Comparison of ENCODE assay signal across 6 cellular contexts in genomic region chr11:1876361-1877063, GRCh38. TPM values are rescaled to one million over a fixed set of nuclear protein-coding genes. Genes with fewer than 3 reads are reported as not detected.
DNase-seq lines count a peak whose midpoint lies in the region; ATAC-seq, FAIRE-seq and TF ChIP-seq lines count a peak whose summit lies in the region.

No MANE protein-coding gene starts in this region.

- CTCF ChIA-PET in K562 (lab: Yijun Ruan, JAX; ENCODE audit: low intra/inter-chr PET ratio): interaction anchor here (0.6 to 1.2 kb wide), 2 partner anchors 124 to 126 kb away, joined by 3 to 4 read pairs; no protein-coding TSS in a partner anchor

- H2AFZ ChIP-seq in K562 (ENCODE audit: low read depth, low read length): no peak overlapping the region
- peak overlapping the region; percentile 35 for H2AFZ ChIP-seq in neuronal stem cell (ENCODE audit: low read length)

- peak overlapping the region; percentile 80 for H3K18ac ChIP-seq in neuronal stem cell (ENCODE audit: low read length)

- FAIRE-seq in K562 (lab: Jason Lieb, UNC): no peak

- H2BK12ac ChIP-seq in neuronal stem cell (ENCODE audit: low read length): peak overlapping the region; percentile 90

- peak; percentile 66 to 86 (median 78) for TF ChIP-seq CTCF in K562 (IDR thresholded peaks at IDR 0.05 in 2 of 3, conservative IDR thresholded peaks at IDR 0.05 in 1 of 3; ENCODE audit: insufficient read depth in 2 of 3, low read depth in 1 of 3, low read length in 3 of 3)

- peak overlapping the region; percentile 38 for H3K14ac ChIP-seq in neuronal stem cell (ENCODE audit: low read length)

- peak; percentile 45 for DNase-seq in HT-29 (ENCODE audit: low spot score)
- DNase-seq in K562 (ENCODE audit: extremely low read depth in 1 of 4, low spot score in 3 of 4): peak; percentile 63 to 73 (median 73)
- no peak for DNase-seq in neuronal stem cell (ENCODE audit: low spot score)
- no peak for DNase-seq in GOT3 (lab: John Stamatoyannopoulos, UW)
- no peak for DNase-seq in NCI-H446 (lab: John Stamatoyannopoulos, UW)

- intact Hi-C loops in K562 (cut with micrococcal nuclease): loop anchor here (5.0 kb wide), 1 partner anchor 184 kb away; no protein-coding TSS in a partner anchor

- H4K91ac ChIP-seq in neuronal stem cell (ENCODE audit: low read depth, low read length, poor library complexity): no peak overlapping the region

- TF ChIP-seq EP300 in K562 (IDR thresholded peaks at IDR 0.05; ENCODE audit: low read length): no peak

- H3K4me3 ChIP-seq in K562: no peak overlapping the region
- no peak overlapping the region for H3K4me3 ChIP-seq in neuronal stem cell (ENCODE audit: low read length in 2 of 2)

- TF ChIP-seq RAD21 in K562 (CRISPR knock-in tag; conservative IDR thresholded peaks at IDR 0.05 in 1 of 2, IDR thresholded peaks at IDR 0.05 in 1 of 2): peak; percentile 22 to 56; a peak in 2 of 4 replicates

- H2AK5ac ChIP-seq in neuronal stem cell (ENCODE audit: low read depth, low read length): peak overlapping the region; percentile 94

- H4K20me1 ChIP-seq in K562 (replicated peaks; ENCODE audit: control insufficient read depth, insufficient read depth, low read length): 0 out of 2 replicates have a peak, but pooled peaks cover 3% of the 10 kb centered on the region

- no peak overlapping the region for H4K8ac ChIP-seq in neuronal stem cell (ENCODE audit: low read depth, low read length)

- peaks cover 0 to 58% of the 10 kb centered on the region in 2 experiments; a peak in 2 of 5 replicates for H3K27me3 ChIP-seq in K562 (ENCODE audit: control insufficient read depth in 2 of 2, insufficient read depth in 2 of 2, low read length in 2 of 2)
- H3K27me3 ChIP-seq in neuronal stem cell (ENCODE audit: control insufficient read depth in 3 of 3, insufficient read depth in 3 of 3, low read depth in 1 of 3, low read length in 3 of 3): no peaks in the 10 kb centered on the region

- no peaks in the 10 kb centered on the region for H3K9me1 ChIP-seq in K562 (ENCODE audit: control insufficient read depth, insufficient read depth, low read length)

- H3K27ac ChIP-seq in K562 (ENCODE audit: extremely low read depth, low read depth, low read length): no peak overlapping the region
- H3K27ac ChIP-seq in neuronal stem cell (replicated peaks; ENCODE audit: low read length): no peak overlapping the region

- BruUV-seq in K562 (replicated peaks; lab: Mats Ljungman, UMichigan): no TSS peak

- no peak overlapping the region for H2BK5ac ChIP-seq in neuronal stem cell (ENCODE audit: low read length)

- H3K36me3 ChIP-seq in K562 (ENCODE audit: control insufficient read depth, insufficient read depth, low read length) (no peaks in the 10 kb centered on the region), neuronal stem cell (replicated peaks in 1 of 2; ENCODE audit: control insufficient read depth in 2 of 2, insufficient read depth in 2 of 2, low read length in 2 of 2) (no peaks in the 10 kb centered on the region)

- H3K4ac ChIP-seq in neuronal stem cell (ENCODE audit: low read length): no peak overlapping the region

- peak overlapping the region; percentile 65 for H3K23ac ChIP-seq in neuronal stem cell (ENCODE audit: low read depth, low read length, poor library complexity)

- H3K79me2 ChIP-seq in K562 (ENCODE audit: control insufficient read depth, insufficient read depth, low read length): no peaks in the 10 kb centered on the region

- no peaks in the 10 kb centered on the region for H3K79me1 ChIP-seq in neuronal stem cell (ENCODE audit: low read depth, low read length)

- WGBS in K562 (ENCODE audit: insufficient coverage, low coverage, missing lambda C conversion rate): 1% methylated on average over 18 of the region's 26 CpGs
- no CpG with 5 or more reads among the region's 26 CpGs for WGBS in neuronal stem cell (ENCODE audit: extremely low coverage in 2 of 2, insufficient read length in 2 of 2, insufficient replicate concordance in 1 of 2), 2 donors

- POLR2A ChIA-PET in K562 (lab: Yijun Ruan, JAX): interaction anchor here (0.5 to 0.6 kb wide), 2 partner anchors 121 to 233 kb away, joined by 3 read pairs; partner anchors contain the start of gene H19

- H3K9ac ChIP-seq in K562 (ENCODE audit: insufficient read depth in 1 of 2, low read depth in 2 of 2, low read length in 2 of 2) (no peak overlapping the region), neuronal stem cell (ENCODE audit: low read depth, low read length, poor library complexity) (no peak overlapping the region)

- H3K4me1 ChIP-seq in K562 (replicated peaks in 1 of 2; ENCODE audit: control insufficient read depth in 2 of 2, insufficient read depth in 2 of 2, low read length in 2 of 2) (peaks cover 0 to 34% of the 10 kb centered on the region in 2 experiments; a peak in 2 of 5 replicates), neuronal stem cell (ENCODE audit: control insufficient read depth in 2 of 2, insufficient read depth in 1 of 2, low read depth in 1 of 2, low read length in 2 of 2) (peaks cover 5 to 17% of the 10 kb centered on the region in 2 donors)

- no peak overlapping the region for H2BK120ac ChIP-seq in neuronal stem cell (ENCODE audit: low read depth, low read length)

- no peak for TF ChIP-seq POLR2A in K562 (conservative IDR thresholded peaks at IDR 0.05)

- in situ Hi-C loops in K562 (cut with MboI): loop anchor here (10.0 kb wide), 1 partner anchor 128 kb away; no protein-coding TSS in a partner anchor

- no peak overlapping the region for H3K4me2 ChIP-seq in K562 (ENCODE audit: insufficient read depth, low read length)
- H3K4me2 ChIP-seq in neuronal stem cell (ENCODE audit: insufficient read depth, low read length, poor library complexity, severe bottlenecking): no peak overlapping the region

- H2BK15ac ChIP-seq in neuronal stem cell (ENCODE audit: low read length): peak overlapping the region; percentile 97

- ATAC-seq in K562 (peak; percentile 79), GM21619 (IDR thresholded peaks at IDR 0.05; ENCODE audit: unreplicated experiment) (no peak)

- no peaks in the 10 kb centered on the region for H3K9me3 ChIP-seq in K562 (replicated peaks; ENCODE audit: control insufficient read depth, insufficient read depth, low read depth, low read length)
- no peaks in the 10 kb centered on the region for H3K9me3 ChIP-seq in neuronal stem cell (replicated peaks in 1 of 2; ENCODE audit: control insufficient read depth in 2 of 2, insufficient read depth in 1 of 2, low read depth in 1 of 2, low read length in 2 of 2)

RNA-seq across cellular contexts. Expression of gene PRR33, which starts 15.2 kb away (rescaled TPM):
- total RNA-seq in HT-29 (2014; rRNA removed; shearing (Covaris generic)): not detected in 2 replicates
- total RNA-seq in K562 (2011; cell fraction: chromatin; rRNA removed; ENCODE audit: low replicate concordance): not detected in 2 replicates
- total RNA-seq in K562 (2011; cell fraction: nucleolus; rRNA removed): not detected in 2 replicates
- not detected in 2 replicates for total RNA-seq in K562 (2011; cell fraction: nucleoplasm; rRNA removed)
- total RNA-seq in K562 (2014; rRNA removed) (not detected in 2 replicates), K562 (2014; rRNA removed; fragmentation: Illumina TruSeq; extraction: Trizol) (not detected in 2 replicates), K562 (2015; rRNA removed; fragmentation: Illumina TruSeq; extraction: Trizol) (not detected in 2 replicates), K562 (2021) (not detected in 2 replicates)
- polyA plus RNA-seq in K562 (2011; rRNA removed) (not detected in 2 replicates), K562 (2014; fragmentation: Illumina TruSeq; extraction: Trizol) (not detected in 2 replicates), K562 (2014; fragmentation: Nextera tagmentation; extraction: Ambion mirVana) (not detected), K562 (2014; rRNA removed) (not detected in 2 replicates)
- not detected in 2 replicates for polyA plus RNA-seq in K562 (2011; cell fraction: cytosol; rRNA removed)
- polyA plus RNA-seq in K562 (2011; cell fraction: nucleus; rRNA removed): not detected in 2 replicates
- polyA plus RNA-seq in K562 (2012): not detected in 2 replicates
- polyA minus RNA-seq in K562 (2011; rRNA and poly(A)+ RNA removed): not detected in 2 replicates
- polyA minus RNA-seq in K562 (2011; cell fraction: cytosol; rRNA and poly(A)+ RNA removed): not detected in 2 replicates
- polyA minus RNA-seq in K562 (2011; cell fraction: nucleus; rRNA and poly(A)+ RNA removed): not detected in 2 replicates
- polyA plus RNA-seq in neuronal stem cell (2013, experiment 1 of 2): not detected
- not detected for polyA plus RNA-seq in neuronal stem cell (2013, experiment 2 of 2)

RNA-seq across cellular contexts. Expression of gene LSP1, which starts 23.6 kb away (rescaled TPM):
- 0.05 and 0.60 TPM in 2 replicates for total RNA-seq in HT-29 (2014; rRNA removed; shearing (Covaris generic))
- 0.23 TPM in 1 of 2 replicates, not detected in the other for total RNA-seq in K562 (2011; cell fraction: chromatin; rRNA removed; ENCODE audit: low replicate concordance)
- total RNA-seq in K562 (2011; cell fraction: nucleolus; rRNA removed): not detected in 2 replicates
- total RNA-seq in K562 (2011; cell fraction: nucleoplasm; rRNA removed): not detected in 2 replicates
- 0.08 and 1.2 TPM in 2 replicates for total RNA-seq in K562 (2014; rRNA removed)
- total RNA-seq in K562 (2014; rRNA removed; fragmentation: Illumina TruSeq; extraction: Trizol): not detected in 2 replicates
- total RNA-seq in K562 (2015; rRNA removed; fragmentation: Illumina TruSeq; extraction: Trizol): 0.65 TPM in 1 of 2 replicates, not detected in the other
- 0.73 and 1.1 TPM in 2 replicates for total RNA-seq in K562 (2021)
- polyA plus RNA-seq in K562 (2011; rRNA removed): 0.28 and 0.45 TPM in 2 replicates
- 0.28 and 0.37 TPM in 2 replicates for polyA plus RNA-seq in K562 (2011; cell fraction: cytosol; rRNA removed)
- polyA plus RNA-seq in K562 (2011; cell fraction: nucleus; rRNA removed): 0.26 and 0.60 TPM in 2 replicates
- polyA plus RNA-seq in K562 (2012): 0.05 and 0.57 TPM in 2 replicates
- polyA plus RNA-seq in K562 (2014; fragmentation: Illumina TruSeq; extraction: Trizol): 2.9 TPM in 1 of 2 replicates, not detected in the other
- polyA plus RNA-seq in K562 (2014; fragmentation: Nextera tagmentation; extraction: Ambion mirVana): under 1 TPM in 1 of 2 experiments, not detected in 1; 0.38 TPM
- polyA plus RNA-seq in K562 (2014; rRNA removed): 0.08 TPM in 1 of 2 replicates, not detected in the other
- 0.15 TPM in 1 of 2 replicates, not detected in the other for polyA minus RNA-seq in K562 (2011; rRNA and poly(A)+ RNA removed)
- polyA minus RNA-seq in K562 (2011; cell fraction: cytosol; rRNA and poly(A)+ RNA removed): not detected in 2 replicates
- polyA minus RNA-seq in K562 (2011; cell fraction: nucleus; rRNA and poly(A)+ RNA removed): 0.11 TPM in 1 of 2 replicates, not detected in the other
- 0.13 TPM for polyA plus RNA-seq in neuronal stem cell (2013, experiment 1 of 2)
- 0.73 TPM for polyA plus RNA-seq in neuronal stem cell (2013, experiment 2 of 2)

RNA-seq across cellular contexts. Expression of gene TNNI2, which starts 37.7 kb away (rescaled TPM):
- 4.6 and 17.2 TPM in 2 replicates for total RNA-seq in HT-29 (2014; rRNA removed; shearing (Covaris generic))
- total RNA-seq in K562 (2011; cell fraction: chromatin; rRNA removed; ENCODE audit: low replicate concordance): not detected in 2 replicates
- not detected in 2 replicates for total RNA-seq in K562 (2011; cell fraction: nucleolus; rRNA removed)
- not detected in 2 replicates for total RNA-seq in K562 (2011; cell fraction: nucleoplasm; rRNA removed)
- total RNA-seq in K562 (2014; rRNA removed) (not detected in 2 replicates), K562 (2014; rRNA removed; fragmentation: Illumina TruSeq; extraction: Trizol) (not detected in 2 replicates), K562 (2015; rRNA removed; fragmentation: Illumina TruSeq; extraction: Trizol) (not detected in 2 replicates), K562 (2021) (not detected in 2 replicates)
- polyA plus RNA-seq in K562 (2011; rRNA removed) (not detected in 2 replicates), K562 (2014; fragmentation: Illumina TruSeq; extraction: Trizol) (not detected in 2 replicates), K562 (2014; fragmentation: Nextera tagmentation; extraction: Ambion mirVana) (not detected), K562 (2014; rRNA removed) (not detected in 2 replicates)
- 0.13 TPM in 1 of 2 replicates, not detected in the other for polyA plus RNA-seq in K562 (2011; cell fraction: cytosol; rRNA removed)
- polyA plus RNA-seq in K562 (2011; cell fraction: nucleus; rRNA removed): 0.32 TPM in 1 of 2 replicates, not detected in the other
- not detected in 2 replicates for polyA plus RNA-seq in K562 (2012)
- polyA minus RNA-seq in K562 (2011; rRNA and poly(A)+ RNA removed): not detected in 2 replicates
- not detected in 2 replicates for polyA minus RNA-seq in K562 (2011; cell fraction: cytosol; rRNA and poly(A)+ RNA removed)
- polyA minus RNA-seq in K562 (2011; cell fraction: nucleus; rRNA and poly(A)+ RNA removed): not detected in 2 replicates
- polyA plus RNA-seq in neuronal stem cell (2013, experiment 1 of 2): 0.13 TPM
- polyA plus RNA-seq in neuronal stem cell (2013, experiment 2 of 2): not detected

RNA-seq across cellular contexts. Expression of gene SYT8, which starts 41.7 kb away (rescaled TPM):
- 59.9 and 63.4 TPM in 2 replicates for total RNA-seq in HT-29 (2014; rRNA removed; shearing (Covaris generic))
- not detected in 2 replicates for total RNA-seq in K562 (2011; cell fraction: chromatin; rRNA removed; ENCODE audit: low replicate concordance)
- total RNA-seq in K562 (2011; cell fraction: nucleolus; rRNA removed): not detected in 2 replicates
- total RNA-seq in K562 (2011; cell fraction: nucleoplasm; rRNA removed): not detected in 2 replicates
- total RNA-seq in K562 (2014; rRNA removed) (not detected in 2 replicates), K562 (2014; rRNA removed; fragmentation: Illumina TruSeq; extraction: Trizol) (not detected in 2 replicates), K562 (2015; rRNA removed; fragmentation: Illumina TruSeq; extraction: Trizol) (not detected in 2 replicates), K562 (2021) (not detected in 2 replicates)
- polyA plus RNA-seq in K562 (2011; rRNA removed) (not detected in 2 replicates), K562 (2014; fragmentation: Illumina TruSeq; extraction: Trizol) (not detected in 2 replicates), K562 (2014; fragmentation: Nextera tagmentation; extraction: Ambion mirVana) (not detected), K562 (2014; rRNA removed) (not detected in 2 replicates)
- not detected in 2 replicates for polyA plus RNA-seq in K562 (2011; cell fraction: cytosol; rRNA removed)
- not detected in 2 replicates for polyA plus RNA-seq in K562 (2011; cell fraction: nucleus; rRNA removed)
- not detected in 2 replicates for polyA plus RNA-seq in K562 (2012)
- not detected in 2 replicates for polyA minus RNA-seq in K562 (2011; rRNA and poly(A)+ RNA removed)
- polyA minus RNA-seq in K562 (2011; cell fraction: cytosol; rRNA and poly(A)+ RNA removed): not detected in 2 replicates
- polyA minus RNA-seq in K562 (2011; cell fraction: nucleus; rRNA and poly(A)+ RNA removed): not detected in 2 replicates
- polyA plus RNA-seq in neuronal stem cell (2013, experiment 1 of 2): not detected
- polyA plus RNA-seq in neuronal stem cell (2013, experiment 2 of 2): not detected

RNA-seq across cellular contexts. Expression of gene TNNT3, which starts 43.0 kb away (rescaled TPM):
- total RNA-seq in HT-29 (2014; rRNA removed; shearing (Covaris generic)): 0.23 TPM in 1 of 2 replicates, not detected in the other
- total RNA-seq in K562 (2011; cell fraction: chromatin; rRNA removed; ENCODE audit: low replicate concordance): not detected in 2 replicates
- not detected in 2 replicates for total RNA-seq in K562 (2011; cell fraction: nucleolus; rRNA removed)
- not detected in 2 replicates for total RNA-seq in K562 (2011; cell fraction: nucleoplasm; rRNA removed)
- not detected in 2 replicates for total RNA-seq in K562 (2014; rRNA removed)
- not detected in 2 replicates for total RNA-seq in K562 (2014; rRNA removed; fragmentation: Illumina TruSeq; extraction: Trizol)
- total RNA-seq in K562 (2015; rRNA removed; fragmentation: Illumina TruSeq; extraction: Trizol): not detected in 2 replicates
- not detected in 2 replicates for total RNA-seq in K562 (2021)
- 0.10 TPM in 1 of 2 replicates, not detected in the other for polyA plus RNA-seq in K562 (2011; rRNA removed)
- not detected in 2 replicates for polyA plus RNA-seq in K562 (2011; cell fraction: cytosol; rRNA removed)
- 0.41 and 0.70 TPM in 2 replicates for polyA plus RNA-seq in K562 (2011; cell fraction: nucleus; rRNA removed)
- not detected in 2 replicates for polyA plus RNA-seq in K562 (2012)
- polyA plus RNA-seq in K562 (2014; fragmentation: Illumina TruSeq; extraction: Trizol): not detected in 2 replicates
- polyA plus RNA-seq in K562 (2014; fragmentation: Nextera tagmentation; extraction: Ambion mirVana): not detected
- not detected in 2 replicates for polyA plus RNA-seq in K562 (2014; rRNA removed)
- not detected in 2 replicates for polyA minus RNA-seq in K562 (2011; rRNA and poly(A)+ RNA removed)
- polyA minus RNA-seq in K562 (2011; cell fraction: cytosol; rRNA and poly(A)+ RNA removed): not detected in 2 replicates
- polyA minus RNA-seq in K562 (2011; cell fraction: nucleus; rRNA and poly(A)+ RNA removed): not detected in 2 replicates
- polyA plus RNA-seq in neuronal stem cell (2013, experiment 1 of 2): 0.49 TPM
- polyA plus RNA-seq in neuronal stem cell (2013, experiment 2 of 2): 0.32 TPM

Comparison
In these comparisons a context has a peak if more than half of its experiments do, and no peak if none do; other contexts are left out.
1. DNase-seq: peak in HT-29 (single experiment) and K562 (4 of 4); none in neuronal stem cell (single experiment), GOT3 (single experiment) and NCI-H446 (0 of 2).